In genomic region chr5:138932171-138932810, GRCh38 we compare ENCODE assay signal across 2 cellular contexts.
TF ChIP-seq lines count a peak whose summit lies in the region.

No MANE protein-coding gene starts in this region.

TF ChIP-seq in HCT116, 20 proteins besides CTCF, POLR2A, EP300 and RAD21:
- no peak for TF ChIP-seq SP1 (IDR thresholded peaks at IDR 0.05; ENCODE audit: low read depth)
- no peak for TF ChIP-seq SIN3A (IDR thresholded peaks at IDR 0.05; ENCODE audit: low read depth)
- TF ChIP-seq ZBTB33 (IDR thresholded peaks at IDR 0.05; ENCODE audit: extremely low read depth, insufficient replicate concordance, low read length), result no peak
- TF ChIP-seq POLR2AphosphoS5 (IDR thresholded peaks at IDR 0.05; ENCODE audit: low read depth, low read length), result no peak
- TF ChIP-seq EZH2 (IDR thresholded peaks at IDR 0.05), result no peak
- no peak for TF ChIP-seq CEBPB (IDR thresholded peaks at IDR 0.05; ENCODE audit: low read depth)
- no peak for TF ChIP-seq SRF (IDR thresholded peaks at IDR 0.05; ENCODE audit: low read depth)
- TF ChIP-seq EZH2phosphoT487 (IDR thresholded peaks at IDR 0.05; ENCODE audit: borderline replicate concordance), result no peak
- no peak for TF ChIP-seq YY1 (IDR thresholded peaks at IDR 0.05; ENCODE audit: extremely low read depth, insufficient replicate concordance, low read depth, low read length)
- no peak for TF ChIP-seq TCF7L2 (IDR thresholded peaks at IDR 0.05; ENCODE audit: borderline replicate concordance, extremely low read depth, insufficient read depth, insufficient read length)
- TF ChIP-seq CBX3 (IDR thresholded peaks at IDR 0.05; ENCODE audit: low read depth), result no peak
- no peak for TF ChIP-seq FOSL1 (IDR thresholded peaks at IDR 0.05; ENCODE audit: low read depth)
- TF ChIP-seq MAX (IDR thresholded peaks at IDR 0.05), result no peak
- TF ChIP-seq REST (IDR thresholded peaks at IDR 0.05; ENCODE audit: low read depth), result no peak
- no peak for TF ChIP-seq ELF1 (IDR thresholded peaks at IDR 0.05; ENCODE audit: borderline replicate concordance, low read depth)
- no peak for TF ChIP-seq ZFX (IDR thresholded peaks at IDR 0.05)
- TF ChIP-seq JUND (IDR thresholded peaks at IDR 0.05), result no peak
- TF ChIP-seq ZNF274 (IDR thresholded peaks at IDR 0.05; ENCODE audit: low read depth, low read length), result no peak

TF ChIP-seq in K562, 482 proteins besides CTCF, POLR2A, EP300 and RAD21:
- TF ChIP-seq HMG20B (CRISPR knock-in tag; IDR thresholded peaks at IDR 0.05) (no peak), GTF2E2 (tag; IDR thresholded peaks at IDR 0.05) (no peak), TBP (optimal IDR thresholded peaks at IDR 0.05; ENCODE audit: low read depth, low read length) (no peak), CCAR2 (IDR thresholded peaks at IDR 0.05; ENCODE audit: low read depth, low read length) (no peak), CBX5 (IDR thresholded peaks at IDR 0.05; ENCODE audit: borderline replicate concordance, low read depth) (no peak), BACH1 (tag; IDR thresholded peaks at IDR 0.05) (no peak), FIP1L1 (IDR thresholded peaks at IDR 0.05; ENCODE audit: low read depth, low read length, poor library complexity, severe bottlenecking) (no peak), ZBTB5 (IDR thresholded peaks at IDR 0.05) (no peak), NFXL1 (CRISPR knock-in tag; IDR thresholded peaks at IDR 0.05) (no peak), SMARCA4 (IDR thresholded peaks at IDR 0.05) (no peak), TEAD4 (IDR thresholded peaks at IDR 0.05; ENCODE audit: low read length) (no peak), TEAD4 (CRISPR knock-in tag; IDR thresholded peaks at IDR 0.05; ENCODE audit: borderline replicate concordance) (no peak), RCOR1 (IDR thresholded peaks at IDR 0.05; ENCODE audit: borderline replicate concordance in 1 of 2, low read depth in 2 of 2, low read length in 2 of 2) (no peak), RFX5 (IDR thresholded peaks at IDR 0.05; ENCODE audit: low read depth, low read length) (no peak)
- TF ChIP-seq, protein P1, sequence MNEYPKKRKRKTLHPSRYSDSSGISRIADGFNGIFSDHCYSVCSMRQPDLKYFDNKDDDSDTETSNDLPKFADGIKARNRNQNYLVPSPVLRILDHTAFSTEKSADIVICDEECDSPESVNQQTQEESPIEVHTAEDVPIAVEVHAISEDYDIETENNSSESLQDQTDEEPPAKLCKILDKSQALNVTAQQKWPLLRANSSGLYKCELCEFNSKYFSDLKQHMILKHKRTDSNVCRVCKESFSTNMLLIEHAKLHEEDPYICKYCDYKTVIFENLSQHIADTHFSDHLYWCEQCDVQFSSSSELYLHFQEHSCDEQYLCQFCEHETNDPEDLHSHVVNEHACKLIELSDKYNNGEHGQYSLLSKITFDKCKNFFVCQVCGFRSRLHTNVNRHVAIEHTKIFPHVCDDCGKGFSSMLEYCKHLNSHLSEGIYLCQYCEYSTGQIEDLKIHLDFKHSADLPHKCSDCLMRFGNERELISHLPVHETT (CRISPR knock-in tag; conservative IDR thresholded peaks at IDR 0.05 in 1 of 2, IDR thresholded peaks at IDR 0.05 in 1 of 2), result no peak
- TF ChIP-seq, protein P2, sequence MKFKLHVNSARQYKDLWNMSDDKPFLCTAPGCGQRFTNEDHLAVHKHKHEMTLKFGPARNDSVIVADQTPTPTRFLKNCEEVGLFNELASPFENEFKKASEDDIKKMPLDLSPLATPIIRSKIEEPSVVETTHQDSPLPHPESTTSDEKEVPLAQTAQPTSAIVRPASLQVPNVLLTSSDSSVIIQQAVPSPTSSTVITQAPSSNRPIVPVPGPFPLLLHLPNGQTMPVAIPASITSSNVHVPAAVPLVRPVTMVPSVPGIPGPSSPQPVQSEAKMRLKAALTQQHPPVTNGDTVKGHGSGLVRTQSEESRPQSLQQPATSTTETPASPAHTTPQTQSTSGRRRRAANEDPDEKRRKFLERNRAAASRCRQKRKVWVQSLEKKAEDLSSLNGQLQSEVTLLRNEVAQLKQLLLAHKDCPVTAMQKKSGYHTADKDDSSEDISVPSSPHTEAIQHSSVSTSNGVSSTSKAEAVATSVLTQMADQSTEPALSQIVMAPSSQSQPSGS (CRISPR knock-in tag; IDR thresholded peaks at IDR 0.05), result no peak
